1 cellular context compared by ENCODE assay signal in genomic region chr9:136051568-136052432, GRCh38.
TF ChIP-seq lines count a peak whose summit lies in the region.

No MANE protein-coding gene starts in this region.

TF ChIP-seq in HEK293, 187 proteins besides CTCF, POLR2A, EP300 and RAD21 (continued from another document):
- TF ChIP-seq PRDM2 (tag by site-specific recombination; IDR thresholded peaks at IDR 0.05; ENCODE audit: borderline replicate concordance): no peak
- no peak for TF ChIP-seq ZNF174 (tag by site-specific recombination; IDR thresholded peaks at IDR 0.05)
- TF ChIP-seq KLF8 (tag by site-specific recombination; IDR thresholded peaks at IDR 0.05): peak; percentile 58; the same call in 1 of the 2 replicates
- peak; percentile 59; the same call in 1 of the 2 replicates for TF ChIP-seq ZBTB21 (tag by site-specific recombination; IDR thresholded peaks at IDR 0.05)
- no peak for TF ChIP-seq ZNF239 (tag by site-specific recombination; IDR thresholded peaks at IDR 0.05)
- TF ChIP-seq ZNF660 (tag by site-specific recombination; IDR thresholded peaks at IDR 0.05): peak; percentile 51; the same call in 1 of the 2 replicates
- TF ChIP-seq ZNF626 (tag by site-specific recombination; IDR thresholded peaks at IDR 0.05): no peak
- TF ChIP-seq PATZ1 (tag by site-specific recombination; IDR thresholded peaks at IDR 0.05): no peak; the same call in 1 of the 2 replicates
- TF ChIP-seq INSM2 (tag by site-specific recombination; IDR thresholded peaks at IDR 0.05): peak; percentile 94
- TF ChIP-seq RBAK (tag by site-specific recombination; IDR thresholded peaks at IDR 0.05): no peak
- TF ChIP-seq ZNF843 (tag by site-specific recombination; IDR thresholded peaks at IDR 0.05): no peak; the same call in none of the 2 replicates
- no peak for TF ChIP-seq ZNF223 (tag by site-specific recombination; IDR thresholded peaks at IDR 0.05)
- TF ChIP-seq GLI2 (tag by site-specific recombination; IDR thresholded peaks at IDR 0.05; ENCODE audit: borderline replicate concordance, low read depth): no peak
- no peak for TF ChIP-seq TCF7L2 (IDR thresholded peaks at IDR 0.05; ENCODE audit: borderline replicate concordance, low read depth, low read length)
- peak; percentile 83 for TF ChIP-seq ZXDB (tag by site-specific recombination; IDR thresholded peaks at IDR 0.05)
- TF ChIP-seq ZNF658 (tag by site-specific recombination; IDR thresholded peaks at IDR 0.05): no peak
- TF ChIP-seq ZNF707 (tag by site-specific recombination; IDR thresholded peaks at IDR 0.05): no peak
- peak; percentile 78 for TF ChIP-seq EGR2 (tag by site-specific recombination; IDR thresholded peaks at IDR 0.05; ENCODE audit: low read depth)
- no peak for TF ChIP-seq ZSCAN4 (tag by site-specific recombination; IDR thresholded peaks at IDR 0.05)
- TF ChIP-seq ZNF610 (tag by site-specific recombination; IDR thresholded peaks at IDR 0.05; ENCODE audit: borderline replicate concordance): 0 out of 2 replicates have a peak, but pooled peaks have one; percentile 30
- TF ChIP-seq ZNF16 (tag by site-specific recombination; IDR thresholded peaks at IDR 0.05; ENCODE audit: low read depth): no peak
- no peak for TF ChIP-seq GFI1B (tag by site-specific recombination; IDR thresholded peaks at IDR 0.05)
- TF ChIP-seq ZNF335 (tag by site-specific recombination; conservative IDR thresholded peaks at IDR 0.05): no peak; the same call in 1 of the 2 replicates
- TF ChIP-seq ZNF624 (tag by site-specific recombination; IDR thresholded peaks at IDR 0.05): no peak
- TF ChIP-seq ZNF600 (tag by site-specific recombination; IDR thresholded peaks at IDR 0.05): peak; percentile 88
- TF ChIP-seq ZBTB10 (tag by site-specific recombination; IDR thresholded peaks at IDR 0.05): 0 out of 2 replicates have a peak, but pooled peaks have one; percentile 23
- no peak for TF ChIP-seq MZF1 (tag by site-specific recombination; IDR thresholded peaks at IDR 0.05; ENCODE audit: borderline replicate concordance)
- TF ChIP-seq ZNF580 (tag by site-specific recombination; IDR thresholded peaks at IDR 0.05): no peak
- TF ChIP-seq ZNF513 (tag by site-specific recombination; IDR thresholded peaks at IDR 0.05): peak; percentile 86
- TF ChIP-seq ZNF121 (tag by site-specific recombination; IDR thresholded peaks at IDR 0.05): no peak
- TF ChIP-seq ZSCAN30 (tag by site-specific recombination; IDR thresholded peaks at IDR 0.05): peak; percentile 32
- peak; percentile 70; the same call in 1 of the 2 replicates for TF ChIP-seq BCL11A (tag by site-specific recombination; IDR thresholded peaks at IDR 0.05; ENCODE audit: low read depth)
- TF ChIP-seq ZNF449 (tag by site-specific recombination; IDR thresholded peaks at IDR 0.05): peak; percentile 56; the same call in 1 of the 2 replicates
- no peak for TF ChIP-seq ZNF292 (tag by site-specific recombination; IDR thresholded peaks at IDR 0.05; ENCODE audit: borderline replicate concordance, low read depth)
- no peak for TF ChIP-seq ZNF214 (tag by site-specific recombination; IDR thresholded peaks at IDR 0.05; ENCODE audit: borderline replicate concordance)
